Comparison of ENCODE assay signal across 11 cellular contexts in the genomic region with DNA sequence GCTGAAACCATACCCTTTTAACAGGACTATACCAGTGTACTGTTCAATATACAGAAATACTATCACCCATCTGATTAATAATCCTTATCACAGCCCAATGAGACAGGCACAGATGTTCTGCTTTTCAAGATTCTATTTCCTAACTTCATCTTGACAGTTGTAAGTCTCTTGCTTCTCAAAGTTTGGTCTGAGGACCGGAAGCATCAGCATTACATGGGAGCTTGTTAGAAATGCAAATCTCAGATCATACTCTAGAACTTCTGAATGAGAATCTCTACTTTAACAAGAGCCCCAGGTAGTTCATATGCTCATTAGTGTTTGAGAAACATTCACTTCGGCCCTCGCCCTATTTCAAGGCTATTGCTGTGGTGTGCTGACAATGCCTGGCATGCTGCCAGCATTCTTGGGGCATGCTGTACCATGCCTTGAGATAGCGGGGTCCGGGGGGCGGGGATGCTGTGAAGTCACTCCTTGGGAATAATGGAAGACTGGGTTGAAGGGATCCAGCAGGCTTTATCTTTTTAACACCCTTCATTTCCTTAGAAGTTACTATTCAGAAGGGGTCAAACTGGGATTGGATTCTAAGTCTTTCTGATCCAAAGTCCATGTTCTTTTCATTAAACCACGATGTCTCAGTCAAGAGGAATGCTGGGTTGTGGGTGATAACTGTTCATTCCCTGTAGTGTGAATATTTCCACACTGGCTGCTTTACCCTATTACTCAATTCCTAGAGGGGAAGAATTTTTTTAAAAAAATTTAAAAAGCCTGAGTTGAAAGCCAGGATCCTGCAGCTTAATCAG.
DNase-seq lines count a peak whose midpoint lies in the region; ATAC-seq, FAIRE-seq and TF ChIP-seq lines count a peak whose summit lies in the region.
"Had no signal": no experiment of that assay in that cellular context is flagged by ENCODE, and none has a peak within 500 bp of the region (broad histone marks: within the 10 kb centered on the region; RNA-seq: fewer than 3 reads in every experiment).

No MANE protein-coding gene starts in this region.

- H3K27ac ChIP-seq in HL-60 (replicated peaks) (no peak overlapping the region), astrocyte (ENCODE audit: low read depth, low read length) (peak overlapping the region; percentile 88), subcutaneous abdominal adipose tissue (ENCODE audit: low read depth, low read length) (peak overlapping the region; percentile 86)

- no peak overlapping the region for H3K4me3 ChIP-seq in HL-60 (replicated peaks; ENCODE audit: insufficient read depth, low read length)
- H3K4me3 ChIP-seq in astrocyte (ENCODE audit: insufficient read depth, low read depth, low read length): no peak overlapping the region
- H3K4me3 ChIP-seq in subcutaneous abdominal adipose tissue (ENCODE audit: low read depth in 1 of 5, low read length in 5 of 5): no peak overlapping the region
- H3K4me3 ChIP-seq: HAP-1 had no signal

- H3K9ac ChIP-seq in astrocyte (ENCODE audit: low read length): peak overlapping the region; percentile 65
- peak overlapping the region in 1 of 5 donors; percentile 24 for H3K9ac ChIP-seq in subcutaneous abdominal adipose tissue (ENCODE audit: low read length in 5 of 5)

- ATAC-seq in GM18498 (IDR thresholded peaks at IDR 0.05; ENCODE audit: unreplicated experiment): no peak
- ATAC-seq: stimulated activated naive CD8-positive, alpha-beta T cell treated with anti-CD3 and anti-CD28 coated beads, Interleukin-15, Interleukin-2, amounts not matched to agents 100 U/mL and 50 U/mL, for 24 hours had no signal

- DNase-seq in HL-60 (ENCODE audit: low read depth in 1 of 2, low spot score in 1 of 2) (peak; percentile 15 to 38), astrocyte (ENCODE audit: low read depth) (peak; percentile 97), iPS-NIHi11 (ENCODE audit: low spot score) (peak; percentile 30), GM19239 (ENCODE audit: insufficient read length, low spot score) (no peak), nephron progenitor cell (no peak), inferior parietal cortex (ENCODE audit: extremely low spot score) (no peak)
- DNase-seq: stimulated activated naive CD8-positive, alpha-beta T cell treated with anti-CD3 and anti-CD28 coated beads, Interleukin-15, Interleukin-2, amounts not matched to agents 100 U/mL and 50 U/mL, for 24 hours had no signal

- H4K20me1 ChIP-seq in astrocyte (ENCODE audit: insufficient read depth, low read length): peaks cover 42% of the 10 kb centered on the region

- H3K9me3 Mint-ChIP-seq in astrocyte (ENCODE audit: unreplicated experiment) (no peaks in the 10 kb centered on the region), nephron progenitor cell (no peaks in the 10 kb centered on the region)
- H3K9me3 Mint-ChIP-seq: T-helper 2 cell treated with Interferon-gamma antibody and Interleukin-4, amounts not matched to agents 5 μg/mL and 100 μg/mL, for 36 hours had no signal

- H3K4me1 Mint-ChIP-seq in astrocyte (ENCODE audit: low read depth, unreplicated experiment): peaks cover 54% of the 10 kb centered on the region
- H3K4me1 Mint-ChIP-seq in nephron progenitor cell: peaks cover 11% of the 10 kb centered on the region

- H3K36me3 ChIP-seq in astrocyte (ENCODE audit: insufficient read depth, low read length) (peaks cover 6% of the 10 kb centered on the region), subcutaneous abdominal adipose tissue (ENCODE audit: control insufficient read depth in 5 of 5, insufficient read depth in 5 of 5, low read length in 5 of 5) (peaks cover 0 to 4% (median 0%) of the 10 kb centered on the region in 5 donors)
- H3K36me3 ChIP-seq: HAP-1 had no signal

- H3K27me3 Mint-ChIP-seq in astrocyte (ENCODE audit: low read depth, unreplicated experiment): no peaks in the 10 kb centered on the region
- H3K27me3 Mint-ChIP-seq in nephron progenitor cell (ENCODE audit: low read depth, poor library complexity): no peaks in the 10 kb centered on the region

- H3K36me3 Mint-ChIP-seq in astrocyte (ENCODE audit: low read depth, unreplicated experiment) (peaks cover 4% of the 10 kb centered on the region), nephron progenitor cell (ENCODE audit: low read depth) (no peaks in the 10 kb centered on the region)

- TF ChIP-seq CTCF in HL-60 (IDR thresholded peaks at IDR 0.05; ENCODE audit: insufficient read depth, low read length) (no peak), astrocyte (IDR thresholded peaks at IDR 0.05; ENCODE audit: insufficient read depth, low read depth, low read length) (no peak), nephron progenitor cell (IDR thresholded peaks at IDR 0.05) (no peak)

- H3K79me2 ChIP-seq in astrocyte (ENCODE audit: insufficient read depth, low read length): peaks cover 81% of the 10 kb centered on the region

- H3K4me1 ChIP-seq in astrocyte (ENCODE audit: insufficient read depth, low read length): peaks cover 43% of the 10 kb centered on the region
- H3K4me1 ChIP-seq in subcutaneous abdominal adipose tissue (ENCODE audit: control insufficient read depth in 5 of 5, insufficient read depth in 5 of 5, low read length in 5 of 5): peaks cover 7 to 28% (median 23%) of the 10 kb centered on the region in 5 donors

- no peak overlapping the region for H2AFZ ChIP-seq in astrocyte (ENCODE audit: low read depth, low read length)

- no peaks in the 10 kb centered on the region for H3K27me3 ChIP-seq in HL-60 (ENCODE audit: insufficient read depth, poor library complexity, severe bottlenecking)
- no peaks in the 10 kb centered on the region for H3K27me3 ChIP-seq in astrocyte (ENCODE audit: insufficient read depth, low read length)
- no peaks in the 10 kb centered on the region for H3K27me3 ChIP-seq in subcutaneous abdominal adipose tissue (ENCODE audit: control insufficient read depth in 5 of 5, insufficient read depth in 4 of 5, low read length in 5 of 5)

- H3K27ac Mint-ChIP-seq in astrocyte (ENCODE audit: unreplicated experiment) (peak overlapping the region; percentile 92), nephron progenitor cell (no peak overlapping the region)
- H3K27ac Mint-ChIP-seq: T-helper 2 cell treated with Interferon-gamma antibody and Interleukin-4, amounts not matched to agents 5 μg/mL and 100 μg/mL, for 36 hours had no signal

- no peaks in the 10 kb centered on the region for H3K9me3 ChIP-seq in astrocyte (ENCODE audit: insufficient read depth, low read depth, low read length)
- no peaks in the 10 kb centered on the region for H3K9me3 ChIP-seq in subcutaneous abdominal adipose tissue (ENCODE audit: control insufficient read depth in 5 of 5, low read length in 5 of 5)
- H3K9me3 ChIP-seq: HAP-1 had no signal

- H3K4me3 Mint-ChIP-seq in astrocyte (ENCODE audit: unreplicated experiment): peak overlapping the region; percentile 45
- H3K4me3 Mint-ChIP-seq in nephron progenitor cell: no peak overlapping the region
- H3K4me3 Mint-ChIP-seq: T-helper 2 cell treated with Interferon-gamma antibody and Interleukin-4, amounts not matched to agents 5 μg/mL and 100 μg/mL, for 36 hours had no signal

- FAIRE-seq in astrocyte (lab: Jason Lieb, UNC) (peak; percentile 87), GM19239 (lab: Jason Lieb, UNC) (no peak)

- peak overlapping the region; percentile 62 for H3K4me2 ChIP-seq in astrocyte (ENCODE audit: low read length)

Comparison
In these comparisons a context has a peak if more than half of its experiments do, and no peak if none do; other contexts are left out.
1. DNase-seq: peak in HL-60 (2 of 2), astrocyte (single experiment) and iPS-NIHi11 (single experiment); none in GM19239 (single experiment), nephron progenitor cell (single experiment) and inferior parietal cortex (single experiment).